In the genomic region with DNA sequence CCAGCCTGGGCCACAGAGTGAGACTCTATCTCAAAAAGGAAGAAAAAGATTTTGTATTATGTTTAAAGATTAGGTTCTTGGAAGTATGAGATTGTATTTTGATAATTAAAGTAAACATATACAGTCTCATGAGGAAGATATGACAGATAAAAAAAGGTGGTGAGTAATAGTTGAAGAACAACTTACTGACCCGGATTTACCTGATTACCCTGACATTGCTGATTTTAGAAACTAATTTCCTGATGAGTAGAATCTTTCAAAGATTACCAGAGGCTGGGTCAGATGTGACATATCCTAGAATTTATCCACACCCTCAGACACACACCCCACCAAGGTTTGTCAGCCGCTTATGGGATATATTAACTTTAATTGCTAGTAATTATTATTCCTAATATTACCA, we compare ENCODE assay signal across 22 cellular contexts.
"Had no signal": no experiment of that assay in that cellular context is flagged by ENCODE, and none has a peak within 500 bp of the region (broad histone marks: within the 10 kb centered on the region; RNA-seq: fewer than 3 reads in every experiment).

No MANE protein-coding gene starts in this region.

- FAIRE-seq: pancreas, small intestine had no signal

- H3K27me3 ChIP-seq: hepatocyte, pancreas, sigmoid colon, spleen, tibial nerve, upper lobe of left lung, vagina had no signal

- H3K4me3 ChIP-seq: hepatocyte, left ventricle myocardium inferior, mucosa of descending colon, pancreas, prostate gland, sigmoid colon, spleen, tibial nerve, upper lobe of left lung, vagina had no signal

- H3K36me3 ChIP-seq: left ventricle myocardium inferior, pancreas, prostate gland, sigmoid colon, spleen, tibial nerve, upper lobe of left lung, vagina had no signal

- H3K27ac ChIP-seq: hepatocyte, left ventricle myocardium inferior, pancreas, prostate gland, sigmoid colon, spleen, tibial nerve, upper lobe of left lung, vagina had no signal

- ATAC-seq: mucosa of descending colon; naive thymus-derived CD4-positive, alpha-beta T cell; natural killer cell treated with Interleukin-12 subunit alpha and Interleukin-12 subunit beta and Interleukin-15 and Interleukin-18, amount 100 ng/mL, for 72 hours; pancreas; right cardiac atrium; stimulated activated effector memory CD8-positive, alpha-beta T cell treated with anti-CD3 and anti-CD28 coated beads, Interleukin-12 subunit alpha, Interleukin-12 subunit beta, amount 100 ng/mL, for 72 hours had no signal

- DNase-seq: islet precursor cell; left ventricle myocardium inferior; midbrain; mucosa of descending colon; naive thymus-derived CD4-positive, alpha-beta T cell; nucleus accumbens; pancreas; posterior cingulate gyrus; retina; right cardiac atrium; sigmoid colon; small intestine; spleen; stimulated activated CD4-positive, alpha-beta T cell treated with anti-CD3 and anti-CD28 coated beads, Interleukin-4, amount 100 ng/mL, for 24 hours; stimulated activated naive CD4-positive, alpha-beta T cell; upper lobe of left lung had no signal

- H3K4me1 ChIP-seq: left ventricle myocardium inferior, prostate gland, sigmoid colon, tibial nerve, upper lobe of left lung, vagina had no signal

- H3K9me3 ChIP-seq: left ventricle myocardium inferior, mucosa of descending colon, pancreas, prostate gland, sigmoid colon, spleen, tibial nerve, upper lobe of left lung, vagina had no signal
